21 cellular contexts compared by ENCODE assay signal in the genomic region with DNA sequence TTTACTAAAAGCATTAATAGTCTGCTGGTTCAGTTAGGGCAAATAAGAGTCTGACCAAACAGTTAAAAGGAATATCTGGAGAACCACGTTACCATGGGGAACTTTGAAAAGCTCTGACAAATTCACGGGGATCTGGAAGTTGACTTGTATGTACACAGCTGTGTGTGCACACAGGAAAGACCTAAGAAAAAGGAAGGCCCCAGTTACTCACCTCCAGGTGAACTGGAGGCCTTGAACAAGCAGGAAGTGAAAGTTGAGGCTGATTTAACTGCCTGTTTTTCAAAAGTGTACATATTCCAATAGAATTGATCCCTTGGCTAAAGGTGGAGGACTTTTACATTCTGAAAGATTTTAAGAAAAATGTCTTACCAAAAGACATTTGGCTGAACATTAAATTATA.
A peak's percentile ranks its signal among the peaks of the same experiment; 100 is the strongest.
DNase-seq lines count a peak whose midpoint lies in the region; ATAC-seq, FAIRE-seq and TF ChIP-seq lines count a peak whose summit lies in the region.
"Had no signal": no experiment of that assay in that cellular context is flagged by ENCODE, and none has a peak within 500 bp of the region (broad histone marks: within the 10 kb centered on the region; RNA-seq: fewer than 3 reads in every experiment).

No MANE protein-coding gene starts in this region.

- H3K27me3 ChIP-seq in DND-41 (ENCODE audit: insufficient read depth, low read length, poor library complexity) (no peaks in the 10 kb centered on the region), GM12878 (replicated peaks in 1 of 2; ENCODE audit: control insufficient read depth in 2 of 2, insufficient read depth in 2 of 2, low read length in 1 of 2) (no peaks in the 10 kb centered on the region)

- no peaks in the 10 kb centered on the region for H3K4me1 Mint-ChIP-seq in activated naive CD4-positive, alpha-beta T cell treated with anti-CD3 and anti-CD28 coated beads, Interleukin-2, amount 10 ng/mL, durations not matched to agents 7 days and 5 days

- RAD21 ChIA-PET in GM12878 (lab: Charles Lee; ENCODE audit: unreplicated experiment), result no interaction called here

- ATAC-seq in DND-41 (ENCODE audit: insufficient read depth, low read depth), result peak; percentile 82
- ATAC-seq in HG02852 (IDR thresholded peaks at IDR 0.05; ENCODE audit: unreplicated experiment), result peak; percentile 48
- ATAC-seq in GM12878, result peak; percentile 65
- ATAC-seq: HCT116, Right ventricle myocardium inferior had no signal

- no peak overlapping the region for H3K4me3 Mint-ChIP-seq in activated naive CD4-positive, alpha-beta T cell treated with anti-CD3 and anti-CD28 coated beads, Interleukin-2, amount 10 ng/mL, durations not matched to agents 7 days and 5 days
- H3K4me3 Mint-ChIP-seq: stimulated activated naive CD8-positive, alpha-beta T cell treated with anti-CD3 and anti-CD28 coated beads, Interleukin-15, Interleukin-2, amounts not matched to agents 100 ng/mL and 50 ng/mL, for 24 hours had no signal

- in situ Hi-C loops in GM12878 (cut with MboI), result no loop called here

- POLR2A ChIA-PET in GM12878 (lab: Charles Lee), result no interaction called here

- H3K4me3 ChIP-seq in DND-41 (ENCODE audit: low read depth in 1 of 2, low read length in 2 of 2) (no peak overlapping the region), GM12878 (no peak overlapping the region)

- TF ChIP-seq CTCF in DND-41 (IDR thresholded peaks at IDR 0.05; ENCODE audit: borderline replicate concordance, extremely low read depth, low read length, poor library complexity, severe bottlenecking), result no peak
- no peak for TF ChIP-seq CTCF in GM12878 (IDR thresholded peaks at IDR 0.05 in 2 of 3, conservative IDR thresholded peaks at IDR 0.05 in 1 of 3; ENCODE audit: control insufficient read depth in 2 of 3, extremely low read depth in 1 of 3, insufficient read depth in 1 of 3, low read depth in 3 of 3, low read length in 3 of 3)

- H3K27me3 Mint-ChIP-seq in activated naive CD4-positive, alpha-beta T cell treated with anti-CD3 and anti-CD28 coated beads, Interleukin-2, amount 10 ng/mL, durations not matched to agents 7 days and 5 days, result no peaks in the 10 kb centered on the region
- H3K27me3 Mint-ChIP-seq: stimulated activated naive CD8-positive, alpha-beta T cell treated with anti-CD3 and anti-CD28 coated beads, Interleukin-15, Interleukin-2, amounts not matched to agents 100 ng/mL and 50 ng/mL, for 24 hours had no signal

- no peaks in the 10 kb centered on the region for H3K36me3 Mint-ChIP-seq in activated naive CD4-positive, alpha-beta T cell treated with anti-CD3 and anti-CD28 coated beads, Interleukin-2, amount 10 ng/mL, durations not matched to agents 7 days and 5 days

- H3K27ac ChIP-seq in DND-41 (ENCODE audit: low read length) (peak overlapping the region; percentile 49), GM12878 (ENCODE audit: control insufficient read depth, insufficient read depth) (no peak overlapping the region)
- H3K27ac ChIP-seq: parathyroid adenoma had no signal

- intact Hi-C loops in GM12878 (cut with micrococcal nuclease; ENCODE audit: unreplicated experiment), result no loop called here

- TF ChIP-seq POLR2A in GM12878 (IDR thresholded peaks at IDR 0.05; ENCODE audit: low read depth, low read length), result no peak

- WGBS in GM12878 (ENCODE audit: insufficient coverage, insufficient replicate concordance, low lambda C conversion rate, missing lambda C conversion rate), result 0% methylated on average over 2 of the region's 2 CpGs

- DNase-seq in DND-41 (peak; percentile 33), MV-4-11 (lab: John Stamatoyannopoulos, UW) (peak; percentile 84), GM12878 (ENCODE audit: low read depth, low spot score) (no peak), activated T-cell treated with anti-CD3 and anti-CD28 coated beads for 4 hours (no peak), hypothalamus (lab: John Stamatoyannopoulos, UW) (no peak)
- no peak for DNase-seq in activated naive CD4-positive, alpha-beta T cell treated with anti-CD3 and anti-CD28 coated beads, Interleukin-2, amount 10 ng/mL, durations not matched to agents 7 days and 5 days
- DNase-seq in stimulated activated CD4-positive, alpha-beta T cell treated with anti-CD3 and anti-CD28 coated beads, Interleukin-4, amount 100 ng/mL, for 1 hour, result no peak
- DNase-seq: activated T-cell treated with anti-CD3 and anti-CD28 coated beads, Interleukin-2, amount 50 U/mL, for 48 hours; Calu3; cerebellar nuclear complex; glutamatergic neuron; NCI-H1436; NCI-H510A treated with DMSO at 0.1 percent for 48 hours; small intestine; T-helper 9 cell had no signal

- peak overlapping the region; percentile 57 for H2AFZ ChIP-seq in DND-41 (ENCODE audit: low read depth, low read length)
- peak overlapping the region; percentile 17; the same call in 1 of the 2 replicates for H2AFZ ChIP-seq in GM12878 (ENCODE audit: control insufficient read depth, low read depth, low read length)
- H2AFZ ChIP-seq: parathyroid adenoma had no signal

- H3K79me2 ChIP-seq in DND-41 (ENCODE audit: insufficient read depth, low read length) (no peaks in the 10 kb centered on the region), GM12878 (ENCODE audit: control insufficient read depth, insufficient read depth, low read length) (no peaks in the 10 kb centered on the region)
- H3K79me2 ChIP-seq: parathyroid adenoma had no signal

- H3K4me2 ChIP-seq in DND-41 (ENCODE audit: insufficient read depth, low read length), result no peak overlapping the region
- no peak overlapping the region for H3K4me2 ChIP-seq in GM12878 (ENCODE audit: control insufficient read depth, insufficient read depth)

- no peak overlapping the region for H3K9ac ChIP-seq in DND-41 (ENCODE audit: low read depth, low read length)
- H3K9ac ChIP-seq in GM12878 (ENCODE audit: control insufficient read depth, insufficient read depth, low read length), result no peak overlapping the region
- H3K9ac ChIP-seq: parathyroid adenoma had no signal

- no peak overlapping the region for H3K27ac Mint-ChIP-seq in activated naive CD4-positive, alpha-beta T cell treated with anti-CD3 and anti-CD28 coated beads, Interleukin-2, amount 10 ng/mL, durations not matched to agents 7 days and 5 days
- H3K27ac Mint-ChIP-seq: stimulated activated naive CD8-positive, alpha-beta T cell treated with anti-CD3 and anti-CD28 coated beads, Interleukin-15, Interleukin-2, amounts not matched to agents 100 ng/mL and 50 ng/mL, for 24 hours had no signal

- no peak for FAIRE-seq in GM12878 (lab: Jason Lieb, UNC)
- FAIRE-seq: keratinocyte, small intestine had no signal

- no TSS peak for BruUV-seq in GM12878 (replicated peaks; lab: Mats Ljungman, UMichigan)

- TF ChIP-seq EP300 in GM12878 (IDR thresholded peaks at IDR 0.05; ENCODE audit: borderline replicate concordance in 1 of 2, control insufficient read depth in 1 of 2, low read depth in 2 of 2, low read length in 2 of 2), result no peak

- H3K9me3 ChIP-seq in DND-41 (ENCODE audit: insufficient read depth, low read length, severe bottlenecking) (peaks cover 7% of the 10 kb centered on the region), GM12878 (replicated peaks; ENCODE audit: control insufficient read depth, insufficient read depth, low read length) (no peaks in the 10 kb centered on the region)

- TF ChIP-seq RAD21 in GM12878 (IDR thresholded peaks at IDR 0.05; ENCODE audit: insufficient read depth, low read depth, low read length), result no peak

- CTCF ChIA-PET in GM12878 (lab: Yijun Ruan, JAX), result no interaction called here
- CTCF ChIA-PET in activated naive CD4-positive, alpha-beta T cell treated with anti-CD3 and anti-CD28 coated beads, Interleukin-2, amount 10 ng/mL, durations not matched to agents 7 days and 5 days (lab: Charles Lee), result no interaction called here

- H3K4me1 ChIP-seq in DND-41 (ENCODE audit: insufficient read depth, low read length) (peaks cover 11% of the 10 kb centered on the region), GM12878 (ENCODE audit: control insufficient read depth, insufficient read depth, low read length) (no peaks in the 10 kb centered on the region)
- H3K4me1 ChIP-seq: parathyroid adenoma had no signal

- H4K20me1 ChIP-seq in DND-41 (ENCODE audit: insufficient read depth, low read length) (no peaks in the 10 kb centered on the region), GM12878 (ENCODE audit: control insufficient read depth, insufficient read depth) (no peaks in the 10 kb centered on the region)

- H3K9me3 Mint-ChIP-seq in activated naive CD4-positive, alpha-beta T cell treated with anti-CD3 and anti-CD28 coated beads, Interleukin-2, amount 10 ng/mL, durations not matched to agents 7 days and 5 days, result peaks cover 7% of the 10 kb centered on the region

- H3K36me3 ChIP-seq in DND-41 (ENCODE audit: insufficient read depth, low read length), result no peaks in the 10 kb centered on the region
- H3K36me3 ChIP-seq in GM12878 (ENCODE audit: control insufficient read depth in 2 of 2, insufficient read depth in 2 of 2, low read length in 1 of 2), result no peaks in the 10 kb centered on the region

- SMC1A ChIA-PET in GM12878 (lab: Charles Lee; ENCODE audit: uncharacterized antibody, unreplicated experiment), result interaction anchor here (0.8 kb wide), 1 partner anchor 112 kb away, joined by 3 read pairs; no protein-coding TSS in a partner anchor

TF ChIP-seq in GM12878, 131 proteins besides CTCF, POLR2A, EP300 and RAD21 (continues in another document):
- TF ChIP-seq YBX1 (IDR thresholded peaks at IDR 0.05), result no peak
- TF ChIP-seq ZNF217 (IDR thresholded peaks at IDR 0.05), result no peak
- no peak for TF ChIP-seq SMC3 (IDR thresholded peaks at IDR 0.05; ENCODE audit: borderline replicate concordance, low read length)
- TF ChIP-seq CREB1 (IDR thresholded peaks at IDR 0.05; ENCODE audit: low read depth), result no peak
- no peak for TF ChIP-seq TCF3 (IDR thresholded peaks at IDR 0.05; ENCODE audit: borderline replicate concordance, insufficient read depth, low read depth, low read length)
- no peak for TF ChIP-seq CREM (IDR thresholded peaks at IDR 0.05; ENCODE audit: low read depth)
- TF ChIP-seq IKZF2 (IDR thresholded peaks at IDR 0.05), result peak in 1 of 2 experiments; percentile 20; a peak in 1 of 4 replicates
- no peak for TF ChIP-seq STAT3 (IDR thresholded peaks at IDR 0.05; ENCODE audit: low read depth, low read length)

Comparison
In these comparisons a context has a peak if more than half of its experiments do, and no peak if none do; other contexts are left out.
1. DNase-seq: peak in DND-41 (single experiment) and MV-4-11 (single experiment); none in GM12878 (single experiment), activated naive CD4-positive, alpha-beta T cell treated with anti-CD3 and anti-CD28 coated beads, Interleukin-2, amount 10 ng/mL, durations not matched to agents 7 days and 5 days (single experiment), stimulated activated CD4-positive, alpha-beta T cell treated with anti-CD3 and anti-CD28 coated beads, Interleukin-4, amount 100 ng/mL, for 1 hour (single experiment), activated T-cell treated with anti-CD3 and anti-CD28 coated beads for 4 hours (single experiment) and hypothalamus (0 of 51).
2. Peak in every context shown above with its lines, with median percentiles within 50 percentile points of each other: ATAC-seq.